Comparison of ENCODE assay signal across 1 cellular context in the genomic region with DNA sequence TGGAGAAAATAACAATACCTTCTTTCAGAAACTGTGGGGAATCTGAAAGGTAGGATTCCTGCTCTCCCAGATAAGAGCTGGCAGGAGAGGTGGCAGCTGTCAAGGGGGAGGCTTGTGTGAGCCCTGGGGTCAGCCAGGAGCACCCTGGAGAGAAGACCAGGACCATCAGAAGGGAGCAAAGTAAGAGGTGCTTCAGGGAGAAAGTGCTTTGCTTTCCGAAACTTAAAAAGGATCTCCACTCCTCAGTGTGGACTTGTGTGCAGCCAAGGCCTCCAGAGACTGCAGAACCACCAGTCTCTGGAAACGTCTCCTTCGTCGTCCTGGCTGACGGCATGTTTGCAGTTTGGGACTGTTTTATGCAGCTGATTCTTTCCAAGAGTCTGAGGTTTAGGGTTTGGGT.
TF ChIP-seq lines count a peak whose summit lies in the region.

No MANE protein-coding gene starts in this region.

TF ChIP-seq in GM23338, 12 proteins besides CTCF, POLR2A, EP300 and RAD21:
- TF ChIP-seq, protein P1, sequence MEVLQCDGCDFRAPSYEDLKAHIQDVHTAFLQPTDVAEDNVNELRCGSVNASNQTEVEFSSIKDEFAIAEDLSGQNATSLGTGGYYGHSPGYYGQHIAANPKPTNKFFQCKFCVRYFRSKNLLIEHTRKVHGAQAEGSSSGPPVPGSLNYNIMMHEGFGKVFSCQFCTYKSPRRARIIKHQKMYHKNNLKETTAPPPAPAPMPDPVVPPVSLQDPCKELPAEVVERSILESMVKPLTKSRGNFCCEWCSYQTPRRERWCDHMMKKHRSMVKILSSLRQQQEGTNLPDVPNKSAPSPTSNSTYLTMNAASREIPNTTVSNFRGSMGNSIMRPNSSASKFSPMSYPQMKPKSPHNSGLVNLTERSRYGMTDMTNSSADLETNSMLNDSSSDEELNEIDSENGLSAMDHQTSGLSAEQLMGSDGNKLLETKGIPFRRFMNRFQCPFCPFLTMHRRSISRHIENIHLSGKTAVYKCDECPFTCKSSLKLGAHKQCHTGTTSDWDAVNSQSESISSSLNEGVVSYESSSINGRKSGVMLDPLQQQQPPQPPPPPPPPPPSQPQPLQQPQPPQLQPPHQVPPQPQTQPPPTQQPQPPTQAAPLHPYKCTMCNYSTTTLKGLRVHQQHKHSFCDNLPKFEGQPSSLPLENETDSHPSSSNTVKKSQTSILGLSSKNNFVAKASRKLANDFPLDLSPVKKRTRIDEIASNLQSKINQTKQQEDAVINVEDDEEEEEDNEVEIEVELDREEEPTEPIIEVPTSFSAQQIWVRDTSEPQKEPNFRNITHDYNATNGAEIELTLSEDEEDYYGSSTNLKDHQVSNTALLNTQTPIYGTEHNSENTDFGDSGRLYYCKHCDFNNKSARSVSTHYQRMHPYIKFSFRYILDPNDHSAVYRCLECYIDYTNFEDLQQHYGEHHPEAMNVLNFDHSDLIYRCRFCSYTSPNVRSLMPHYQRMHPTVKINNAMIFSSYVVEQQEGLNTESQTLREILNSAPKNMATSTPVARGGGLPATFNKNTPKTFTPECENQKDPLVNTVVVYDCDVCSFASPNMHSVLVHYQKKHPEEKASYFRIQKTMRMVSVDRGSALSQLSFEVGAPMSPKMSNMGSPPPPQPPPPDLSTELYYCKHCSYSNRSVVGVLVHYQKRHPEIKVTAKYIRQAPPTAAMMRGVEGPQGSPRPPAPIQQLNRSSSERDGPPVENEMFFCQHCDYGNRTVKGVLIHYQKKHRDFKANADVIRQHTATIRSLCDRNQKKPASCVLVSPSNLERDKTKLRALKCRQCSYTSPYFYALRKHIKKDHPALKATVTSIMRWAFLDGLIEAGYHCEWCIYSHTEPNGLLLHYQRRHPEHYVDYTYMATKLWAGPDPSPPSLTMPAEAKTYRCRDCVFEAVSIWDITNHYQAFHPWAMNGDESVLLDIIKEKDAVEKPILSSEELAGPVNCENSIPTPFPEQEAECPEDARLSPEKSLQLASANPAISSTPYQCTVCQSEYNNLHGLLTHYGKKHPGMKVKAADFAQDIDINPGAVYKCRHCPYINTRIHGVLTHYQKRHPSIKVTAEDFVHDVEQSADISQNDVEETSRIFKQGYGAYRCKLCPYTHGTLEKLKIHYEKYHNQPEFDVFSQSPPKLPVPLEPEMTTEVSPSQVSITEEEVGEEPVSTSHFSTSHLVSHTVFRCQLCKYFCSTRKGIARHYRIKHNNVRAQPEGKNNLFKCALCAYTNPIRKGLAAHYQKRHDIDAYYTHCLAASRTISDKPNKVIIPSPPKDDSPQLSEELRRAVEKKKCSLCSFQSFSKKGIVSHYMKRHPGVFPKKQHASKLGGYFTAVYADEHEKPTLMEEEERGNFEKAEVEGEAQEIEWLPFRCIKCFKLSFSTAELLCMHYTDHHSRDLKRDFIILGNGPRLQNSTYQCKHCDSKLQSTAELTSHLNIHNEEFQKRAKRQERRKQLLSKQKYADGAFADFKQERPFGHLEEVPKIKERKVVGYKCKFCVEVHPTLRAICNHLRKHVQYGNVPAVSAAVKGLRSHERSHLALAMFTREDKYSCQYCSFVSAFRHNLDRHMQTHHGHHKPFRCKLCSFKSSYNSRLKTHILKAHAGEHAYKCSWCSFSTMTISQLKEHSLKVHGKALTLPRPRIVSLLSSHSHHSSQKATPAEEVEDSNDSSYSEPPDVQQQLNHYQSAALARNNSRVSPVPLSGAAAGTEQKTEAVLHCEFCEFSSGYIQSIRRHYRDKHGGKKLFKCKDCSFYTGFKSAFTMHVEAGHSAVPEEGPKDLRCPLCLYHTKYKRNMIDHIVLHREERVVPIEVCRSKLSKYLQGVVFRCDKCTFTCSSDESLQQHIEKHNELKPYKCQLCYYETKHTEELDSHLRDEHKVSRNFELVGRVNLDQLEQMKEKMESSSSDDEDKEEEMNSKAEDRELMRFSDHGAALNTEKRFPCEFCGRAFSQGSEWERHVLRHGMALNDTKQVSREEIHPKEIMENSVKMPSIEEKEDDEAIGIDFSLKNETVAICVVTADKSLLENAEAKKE (CRISPR knock-in tag; IDR thresholded peaks at IDR 0.05), result peak; percentile 31; the same call in 1 of the 2 replicates
- no peak for TF ChIP-seq EZH2 (IDR thresholded peaks at IDR 0.05; ENCODE audit: low read depth, unreplicated experiment)
